10 cellular contexts compared by ENCODE assay signal in genomic region chr17:17696871-17697633, GRCh38. TPM values are rescaled to one million over a fixed set of nuclear protein-coding genes. Genes with fewer than 3 reads are reported as not detected.
A peak's percentile ranks its signal among the peaks of the same experiment; 100 is the strongest.
DNase-seq lines count a peak whose midpoint lies in the region.
"Had no signal": no experiment of that assay in that cellular context is flagged by ENCODE, and none has a peak within 500 bp of the region (broad histone marks: within the 10 kb centered on the region; RNA-seq: fewer than 3 reads in every experiment).

No MANE protein-coding gene starts in this region.

- H3K27ac ChIP-seq in muscle layer of duodenum (ENCODE audit: low read length) = peak overlapping the region; percentile 95

- H3K9me3 Mint-ChIP-seq in activated naive CD4-positive, alpha-beta T cell treated with anti-CD3 and anti-CD28 coated beads, Interleukin-2, amount 50 U/mL, for 24 hours = no peaks in the 10 kb centered on the region
- H3K9me3 Mint-ChIP-seq in dendritic cell treated with granulocyte-macrophage colony-stimulating factor and Interleukin-4, amounts not matched to agents 40 ng/mL and 50 ng/mL, for 4 days = no peaks in the 10 kb centered on the region

- H3K27me3 Mint-ChIP-seq in activated naive CD4-positive, alpha-beta T cell treated with anti-CD3 and anti-CD28 coated beads, Interleukin-2, amount 50 U/mL, for 24 hours = no peaks in the 10 kb centered on the region
- H3K27me3 Mint-ChIP-seq in dendritic cell treated with granulocyte-macrophage colony-stimulating factor and Interleukin-4, amounts not matched to agents 40 ng/mL and 50 ng/mL, for 4 days = peaks cover 21% of the 10 kb centered on the region

- no peaks in the 10 kb centered on the region for H3K36me3 Mint-ChIP-seq in activated naive CD4-positive, alpha-beta T cell treated with anti-CD3 and anti-CD28 coated beads, Interleukin-2, amount 50 U/mL, for 24 hours
- no peaks in the 10 kb centered on the region for H3K36me3 Mint-ChIP-seq in dendritic cell treated with granulocyte-macrophage colony-stimulating factor and Interleukin-4, amounts not matched to agents 40 ng/mL and 50 ng/mL, for 4 days (ENCODE audit: low read depth)

- H3K4me1 ChIP-seq in muscle layer of duodenum (ENCODE audit: control insufficient read depth in 1 of 2, insufficient read depth in 2 of 2, low read length in 2 of 2) = peaks cover 48 to 67% of the 10 kb centered on the region in 2 donors

- peaks cover 0 to 5% of the 10 kb centered on the region in 2 donors for H3K36me3 ChIP-seq in muscle layer of duodenum (ENCODE audit: control insufficient read depth in 1 of 2, insufficient read depth in 2 of 2, low read length in 2 of 2)

- H3K4me3 Mint-ChIP-seq in activated naive CD4-positive, alpha-beta T cell treated with anti-CD3 and anti-CD28 coated beads, Interleukin-2, amount 50 U/mL, for 24 hours = no peak overlapping the region
- no peak overlapping the region for H3K4me3 Mint-ChIP-seq in dendritic cell treated with granulocyte-macrophage colony-stimulating factor and Interleukin-4, amounts not matched to agents 40 ng/mL and 50 ng/mL, for 4 days

- H3K9me3 ChIP-seq in muscle layer of duodenum (ENCODE audit: control insufficient read depth in 1 of 2, low read length in 2 of 2) = no peaks in the 10 kb centered on the region

- no peak overlapping the region for H3K4me3 ChIP-seq in muscle layer of duodenum (ENCODE audit: low read depth in 1 of 2, low read length in 2 of 2)

- DNase-seq in activated naive CD4-positive, alpha-beta T cell treated with Interleukin-2 at 50 U/mL for 16 hours = no peak
- DNase-seq in ureter (ENCODE audit: low spot score) (peak; percentile 73), inferior parietal cortex (ENCODE audit: extremely low spot score) (no peak), SK-N-DZ (ENCODE audit: low spot score) (no peak), ecto neural progenitor cell (ENCODE audit: low spot score) (no peak)
- DNase-seq: NCI-H510A, small intestine had no signal

- intact Hi-C loops in dendritic cell treated with granulocyte-macrophage colony-stimulating factor and Interleukin-4, amounts not matched to agents 40 ng/mL and 50 ng/mL, for 4 days (cut with micrococcal nuclease) = no loop called here

- peaks cover 61% of the 10 kb centered on the region for H3K4me1 Mint-ChIP-seq in activated naive CD4-positive, alpha-beta T cell treated with anti-CD3 and anti-CD28 coated beads, Interleukin-2, amount 50 U/mL, for 24 hours
- peaks cover 64% of the 10 kb centered on the region for H3K4me1 Mint-ChIP-seq in dendritic cell treated with granulocyte-macrophage colony-stimulating factor and Interleukin-4, amounts not matched to agents 40 ng/mL and 50 ng/mL, for 4 days (ENCODE audit: low read depth)

- H3K27ac Mint-ChIP-seq in activated naive CD4-positive, alpha-beta T cell treated with anti-CD3 and anti-CD28 coated beads, Interleukin-2, amount 50 U/mL, for 24 hours = peak overlapping the region; percentile 46
- peak overlapping the region; percentile 36 for H3K27ac Mint-ChIP-seq in dendritic cell treated with granulocyte-macrophage colony-stimulating factor and Interleukin-4, amounts not matched to agents 40 ng/mL and 50 ng/mL, for 4 days

- no peaks in the 10 kb centered on the region for H3K27me3 ChIP-seq in muscle layer of duodenum (ENCODE audit: low read depth, low read length)

RNA-seq across cellular contexts. Expression of gene RAI1, which starts 15.8 kb away (rescaled TPM):
- 117 TPM for total RNA-seq in ureter
- polyA plus RNA-seq in SK-N-DZ (2014; cell fraction: cytosol; rRNA removed) = 18.2 and 22.8 TPM in 2 replicates
- 38.5 and 70.0 TPM in 2 replicates for polyA plus RNA-seq in SK-N-DZ (2014; cell fraction: nucleus; rRNA removed)
